Comparison of ENCODE assay signal across 1 cellular context in the genomic region with DNA sequence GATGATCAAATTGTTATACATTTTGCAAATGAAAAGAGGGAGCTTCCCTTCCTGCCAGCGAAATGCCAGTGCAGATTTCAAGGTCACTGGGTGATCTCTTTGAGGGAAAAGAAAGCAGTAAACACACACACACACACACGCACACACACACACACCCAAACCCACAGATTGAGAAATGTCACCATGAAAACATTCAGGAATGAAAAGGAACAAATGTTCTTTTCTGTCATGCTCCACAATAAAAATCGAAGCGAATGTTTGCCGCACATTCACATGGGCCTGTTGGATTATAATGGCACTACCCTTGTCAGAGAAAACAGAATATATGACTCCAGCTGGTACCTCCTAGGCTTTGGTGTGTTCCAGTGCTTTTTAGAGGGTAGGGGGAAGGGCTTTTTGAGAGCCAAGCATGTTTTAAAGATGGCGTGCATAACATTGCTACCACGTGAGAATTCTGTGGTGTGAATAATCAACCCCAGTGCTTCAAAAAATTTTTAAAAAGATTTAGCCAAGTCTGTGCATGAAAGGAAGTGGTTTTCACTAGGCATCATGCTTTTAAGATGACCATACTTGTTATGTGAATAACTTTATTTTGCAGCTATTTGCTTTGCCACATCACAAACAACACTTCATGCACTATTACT.
TF ChIP-seq lines count a peak whose summit lies in the region.

No MANE protein-coding gene starts in this region.

TF ChIP-seq in SK-N-SH treated with all-trans-retinoic acid at 6 μM for 48 hours, 23 proteins besides CTCF, POLR2A, EP300 and RAD21 (continued from another document):
- TF ChIP-seq, protein P1, sequence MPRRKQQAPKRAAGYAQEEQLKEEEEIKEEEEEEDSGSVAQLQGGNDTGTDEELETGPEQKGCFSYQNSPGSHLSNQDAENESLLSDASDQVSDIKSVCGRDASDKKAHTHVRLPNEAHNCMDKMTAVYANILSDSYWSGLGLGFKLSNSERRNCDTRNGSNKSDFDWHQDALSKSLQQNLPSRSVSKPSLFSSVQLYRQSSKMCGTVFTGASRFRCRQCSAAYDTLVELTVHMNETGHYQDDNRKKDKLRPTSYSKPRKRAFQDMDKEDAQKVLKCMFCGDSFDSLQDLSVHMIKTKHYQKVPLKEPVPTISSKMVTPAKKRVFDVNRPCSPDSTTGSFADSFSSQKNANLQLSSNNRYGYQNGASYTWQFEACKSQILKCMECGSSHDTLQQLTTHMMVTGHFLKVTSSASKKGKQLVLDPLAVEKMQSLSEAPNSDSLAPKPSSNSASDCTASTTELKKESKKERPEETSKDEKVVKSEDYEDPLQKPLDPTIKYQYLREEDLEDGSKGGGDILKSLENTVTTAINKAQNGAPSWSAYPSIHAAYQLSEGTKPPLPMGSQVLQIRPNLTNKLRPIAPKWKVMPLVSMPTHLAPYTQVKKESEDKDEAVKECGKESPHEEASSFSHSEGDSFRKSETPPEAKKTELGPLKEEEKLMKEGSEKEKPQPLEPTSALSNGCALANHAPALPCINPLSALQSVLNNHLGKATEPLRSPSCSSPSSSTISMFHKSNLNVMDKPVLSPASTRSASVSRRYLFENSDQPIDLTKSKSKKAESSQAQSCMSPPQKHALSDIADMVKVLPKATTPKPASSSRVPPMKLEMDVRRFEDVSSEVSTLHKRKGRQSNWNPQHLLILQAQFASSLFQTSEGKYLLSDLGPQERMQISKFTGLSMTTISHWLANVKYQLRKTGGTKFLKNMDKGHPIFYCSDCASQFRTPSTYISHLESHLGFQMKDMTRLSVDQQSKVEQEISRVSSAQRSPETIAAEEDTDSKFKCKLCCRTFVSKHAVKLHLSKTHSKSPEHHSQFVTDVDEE (CRISPR knock-in tag; IDR thresholded peaks at IDR 0.05): no peak
- TF ChIP-seq ZNF8 (CRISPR knock-in tag; IDR thresholded peaks at IDR 0.05): no peak
- TF ChIP-seq BACH2 (CRISPR knock-in tag; IDR thresholded peaks at IDR 0.05; ENCODE audit: borderline replicate concordance): no peak
